9 cellular contexts compared by ENCODE assay signal in genomic region chr16:2460391-2460713, GRCh38. TPM values are rescaled to one million over a fixed set of nuclear protein-coding genes. Genes with fewer than 3 reads are reported as not detected.
DNase-seq lines count a peak whose midpoint lies in the region; ATAC-seq and TF ChIP-seq lines count a peak whose summit lies in the region.
"Had no signal": no experiment of that assay in that cellular context is flagged by ENCODE, and none has a peak within 500 bp of the region (broad histone marks: within the 10 kb centered on the region; RNA-seq: fewer than 3 reads in every experiment).

No MANE protein-coding gene starts in this region.

- BruUV-seq in PC-9 (replicated peaks; lab: Mats Ljungman, UMichigan): no TSS peak

- H3K27ac ChIP-seq in PC-9: no peak overlapping the region
- H3K27ac ChIP-seq in skin epidermis: peak overlapping the region in 1 of 21 experiments; percentile 60

- no peaks in the 10 kb centered on the region for H3K36me3 ChIP-seq in PC-9 (ENCODE audit: low read depth)

- TF ChIP-seq CTCF in PC-9 (conservative IDR thresholded peaks at IDR 0.05): no peak
- TF ChIP-seq CTCF in fibroblast of mammary gland (conservative IDR thresholded peaks at IDR 0.05; ENCODE audit: control insufficient read depth, insufficient read depth, low read depth, low read length): no peak

- peaks cover 19% of the 10 kb centered on the region for H3K4me1 ChIP-seq in PC-9 (replicated peaks; ENCODE audit: insufficient read depth)

- H2AFZ ChIP-seq in PC-9: peak overlapping the region; percentile 80; the same call in 1 of the 2 replicates

- no peaks in the 10 kb centered on the region for H3K9me3 ChIP-seq in PC-9 (ENCODE audit: insufficient read depth, low read depth)

- no peaks in the 10 kb centered on the region for H3K27me3 ChIP-seq in PC-9 (ENCODE audit: insufficient read depth, low read depth)

- POLR2A ChIA-PET in PC-9 (lab: Charles Lee; ENCODE audit: unreplicated experiment): interaction anchor here (0.8 kb wide), 1 partner anchor 22 kb away, joined by 6 read pairs; no protein-coding TSS in a partner anchor

- peak overlapping the region; percentile 94 for H3K4me2 ChIP-seq in PC-9

- no peaks in the 10 kb centered on the region for H3K9me2 ChIP-seq in PC-9 (ENCODE audit: insufficient read depth)

- DNase-seq in PC-9: no peak
- no peak for DNase-seq in fibroblast of mammary gland (ENCODE audit: low read depth)
- no peak for DNase-seq in medulla oblongata (ENCODE audit: extremely low spot score)
- no peak for DNase-seq in left lobe of liver (ENCODE audit: low spot score)

- peaks cover 7% of the 10 kb centered on the region for H3K79me2 ChIP-seq in PC-9 (ENCODE audit: low read depth)

- intact Hi-C loops in PC-9 (cut with micrococcal nuclease; ENCODE audit: unreplicated experiment): no loop called here

- ATAC-seq in GM21529 (IDR thresholded peaks at IDR 0.05; ENCODE audit: unreplicated experiment) (peak; percentile 21), left lobe of liver (no peak), HG02852 (IDR thresholded peaks at IDR 0.05; ENCODE audit: unreplicated experiment) (no peak), GM19351 (IDR thresholded peaks at IDR 0.05; ENCODE audit: unreplicated experiment) (no peak)

- 0 out of 2 replicates have a peak, but pooled peaks cover 4% of the 10 kb centered on the region for H4K20me1 ChIP-seq in PC-9 (ENCODE audit: insufficient read depth)

- H3K4me3 ChIP-seq in PC-9 (peak overlapping the region; percentile 61), fibroblast of mammary gland (ENCODE audit: control insufficient read depth, low read depth, low read length) (peak overlapping the region; percentile 50), skin epidermis (peak overlapping the region; percentile 45 to 63 (median 50))

- CTCF ChIA-PET in PC-9 (lab: Charles Lee): interaction anchor here (0.5 kb wide), 1 partner anchor 43 kb away, joined by 3 read pairs; no protein-coding TSS in a partner anchor

- H3F3A ChIP-seq in PC-9 (ENCODE audit: insufficient read depth, low read depth): peaks cover 38% of the 10 kb centered on the region

RNA-seq across cellular contexts. Expression of gene TEDC2, which starts 0.4 kb away (rescaled TPM):
- total RNA-seq in PC-9 (2021) (26.3 and 28.0 TPM in 2 replicates), left lobe of liver (0.63 TPM)

RNA-seq across cellular contexts. Expression of gene NTN3, which starts 10.7 kb away (rescaled TPM):
- total RNA-seq in PC-9 (2021) (0.87 and 0.90 TPM in 2 replicates), left lobe of liver (3.6 TPM)
- total RNA-seq: T-cell had no signal

RNA-seq across cellular contexts. Expression of gene TBC1D24, which starts 14.6 kb away (rescaled TPM):
- total RNA-seq in PC-9 (2021) (30.0 and 34.2 TPM in 2 replicates), left lobe of liver (32.5 TPM)

RNA-seq across cellular contexts. Expression of gene CCNF, which starts 31.1 kb away (rescaled TPM):
- total RNA-seq in PC-9 (2021) (53.4 and 69.0 TPM in 2 replicates), left lobe of liver (2.0 TPM)

RNA-seq across cellular contexts. Expression of gene ATP6V0C, which starts 53.4 kb away (rescaled TPM):
- total RNA-seq in PC-9 (2021) (205 and 249 TPM in 2 replicates), left lobe of liver (87.0 TPM)

Comparison
In these comparisons a context has a peak if more than half of its experiments do, and no peak if none do; other contexts are left out.
1. RNA of gene TEDC2, which starts 0.4 kb away (total RNA-seq): 26.3 to 28.0 TPM in PC-9; 0.63 TPM in left lobe of liver (single experiment); every median in the first group is over 10 times any median in the second.
2. Peak in every context shown above with its lines, with median percentiles within 50 percentile points of each other: H3K4me3 ChIP-seq.